20 cellular contexts compared by ENCODE assay signal in genomic region chr2:173970421-173971042, GRCh38.
"Had no signal": no experiment of that assay in that cellular context is flagged by ENCODE, and none has a peak within 500 bp of the region (broad histone marks: within the 10 kb centered on the region; RNA-seq: fewer than 3 reads in every experiment).

No MANE protein-coding gene starts in this region.

- H3K4me3 ChIP-seq: colonic mucosa, right atrium auricular region, skin epidermis, upper lobe of right lung had no signal

- H3K27ac Mint-ChIP-seq: activated CD4-positive, alpha-beta memory T cell treated with anti-CD3 and anti-CD28 coated beads, Interleukin-2, amount 10 ng/mL, durations not matched to agents 7 days and 5 days; activated naive CD4-positive, alpha-beta T cell treated with anti-CD3 and anti-CD28 coated beads, Interleukin-2, amount 50 U/mL, for 24 hours; memory B cell; natural killer cell had no signal

- H3K36me3 ChIP-seq: colonic mucosa, right atrium auricular region, upper lobe of right lung had no signal

- H3K27ac ChIP-seq: colonic mucosa, right atrium auricular region, skin epidermis, upper lobe of right lung, WERI-Rb-1 had no signal

- H3K9me3 ChIP-seq: colonic mucosa, right atrium auricular region, upper lobe of right lung had no signal

- H3K9me3 Mint-ChIP-seq: activated CD4-positive, alpha-beta memory T cell treated with anti-CD3 and anti-CD28 coated beads, Interleukin-2, amount 10 ng/mL, durations not matched to agents 7 days and 5 days; activated naive CD4-positive, alpha-beta T cell treated with anti-CD3 and anti-CD28 coated beads, Interleukin-2, amount 50 U/mL, for 24 hours; activated T-cell treated with anti-CD3 and anti-CD28 coated beads, Interleukin-2, amount 50 U/mL, for 4 hours; memory B cell; natural killer cell; stimulated activated naive CD8-positive, alpha-beta T cell treated with anti-CD3 and anti-CD28 coated beads, Interleukin-15, amount 100 ng/mL, for 72 hours had no signal

- FAIRE-seq: endometrium had no signal

- ATAC-seq: left ventricle myocardium superior, natural killer cell, upper lobe of right lung had no signal

- H3K36me3 Mint-ChIP-seq: activated naive CD4-positive, alpha-beta T cell treated with anti-CD3 and anti-CD28 coated beads, Interleukin-2, amount 50 U/mL, for 24 hours; memory B cell; natural killer cell had no signal

- H3K4me3 Mint-ChIP-seq: activated CD4-positive, alpha-beta memory T cell treated with anti-CD3 and anti-CD28 coated beads, Interleukin-2, amount 10 ng/mL, durations not matched to agents 7 days and 5 days; activated CD4-positive, alpha-beta T cell treated with anti-CD3 and anti-CD28 coated beads for 36 hours; activated naive CD4-positive, alpha-beta T cell treated with anti-CD3 and anti-CD28 coated beads, Interleukin-2, amount 50 U/mL, for 24 hours; activated T-cell treated with anti-CD3 and anti-CD28 coated beads, Interleukin-2, amount 50 U/mL, for 4 hours; memory B cell; natural killer cell; stimulated activated naive CD8-positive, alpha-beta T cell treated with anti-CD3 and anti-CD28 coated beads, Interleukin-15, amount 100 ng/mL, for 72 hours had no signal

- DNase-seq: activated CD4-positive, alpha-beta memory T cell treated with anti-CD3 and anti-CD28 coated beads, Interleukin-2, amount 10 ng/mL, durations not matched to agents 7 days and 5 days; activated effector memory CD4-positive, alpha-beta T cell treated with anti-CD3 and anti-CD28 coated beads, Interleukin-2, amount 50 U/mL, for 16 hours; activated T-cell treated with anti-CD3 and anti-CD28 coated beads, Interleukin-2, amount 50 U/mL, for 4 hours; amniotic stem cell; caudate nucleus; colonic mucosa; left ventricle myocardium superior; natural killer cell; nucleus accumbens; posterior cingulate gyrus; stimulated activated naive CD8-positive, alpha-beta T cell treated with anti-CD3 and anti-CD28 coated beads, Interleukin-15, amount 100 ng/mL, for 72 hours; T1000; upper lobe of right lung; WERI-Rb-1 had no signal

- H3K27me3 Mint-ChIP-seq: activated naive CD4-positive, alpha-beta T cell treated with anti-CD3 and anti-CD28 coated beads, Interleukin-2, amount 50 U/mL, for 24 hours; memory B cell; stimulated activated naive CD8-positive, alpha-beta T cell treated with anti-CD3 and anti-CD28 coated beads, Interleukin-15, amount 100 ng/mL, for 72 hours had no signal

- H3K27me3 ChIP-seq: colonic mucosa, right atrium auricular region, upper lobe of right lung had no signal
